In genomic region chr7:28178537-28178936, GRCh38 we compare ENCODE assay signal across 9 cellular contexts. TPM values are rescaled to one million over a fixed set of nuclear protein-coding genes. Genes with fewer than 3 reads are reported as not detected.
A peak's percentile ranks its signal among the peaks of the same experiment; 100 is the strongest.
DNase-seq lines count a peak whose midpoint lies in the region; ATAC-seq and TF ChIP-seq lines count a peak whose summit lies in the region.
"Had no signal": no experiment of that assay in that cellular context is flagged by ENCODE, and none has a peak within 500 bp of the region (broad histone marks: within the 10 kb centered on the region; RNA-seq: fewer than 3 reads in every experiment).

No MANE protein-coding gene starts in this region.

- peaks cover 27% of the 10 kb centered on the region for H3K27me3 Mint-ChIP-seq in activated naive CD4-positive, alpha-beta T cell treated with anti-CD3 and anti-CD28 coated beads, Interleukin-2, amount 10 ng/mL, durations not matched to agents 7 days and 5 days
- no peaks in the 10 kb centered on the region for H3K27me3 Mint-ChIP-seq in activated T-helper 17 cell treated with anti-CD3 and anti-CD28 coated beads, Interleukin-2, amount 50 U/mL, for 72 hours

- H3K27me3 ChIP-seq in layer of hippocampus (ENCODE audit: control insufficient read depth, insufficient read depth, low read length) (no peaks in the 10 kb centered on the region), tibial artery (no peaks in the 10 kb centered on the region)
- H3K27me3 ChIP-seq in effector memory CD4-positive, alpha-beta T cell (replicated peaks; ENCODE audit: control insufficient read depth, insufficient read depth, low read length, poor library complexity, severe bottlenecking): no peaks in the 10 kb centered on the region

- H3K27ac Mint-ChIP-seq in activated naive CD4-positive, alpha-beta T cell treated with anti-CD3 and anti-CD28 coated beads, Interleukin-2, amount 10 ng/mL, durations not matched to agents 7 days and 5 days: no peak overlapping the region
- peak overlapping the region; percentile 81 for H3K27ac Mint-ChIP-seq in activated T-helper 17 cell treated with anti-CD3 and anti-CD28 coated beads, Interleukin-2, amount 50 U/mL, for 72 hours

- DNase-seq in activated naive CD4-positive, alpha-beta T cell treated with anti-CD3 and anti-CD28 coated beads, Interleukin-2, amount 10 ng/mL, durations not matched to agents 7 days and 5 days: no peak
- no peak for DNase-seq in activated naive CD4-positive, alpha-beta T cell (lab: John Stamatoyannopoulos, UW)
- DNase-seq in tibial artery (no peak), ureter (ENCODE audit: low spot score) (no peak)
- DNase-seq in effector memory CD4-positive, alpha-beta T cell: no peak
- DNase-seq in stimulated activated CD4-positive, alpha-beta T cell treated with anti-CD3 and anti-CD28 coated beads, Interleukin-1b, Interleukin-23, amount 100 ng/mL, for 48 hours: no peak
- DNase-seq: foreskin melanocyte had no signal

- intact Hi-C loops in tibial artery (cut with DNase I; ENCODE audit: low total_unique reads): no loop called here

- TF ChIP-seq CTCF in tibial artery (IDR thresholded peaks at IDR 0.05): no peak

- CTCF ChIA-PET in activated naive CD4-positive, alpha-beta T cell treated with anti-CD3 and anti-CD28 coated beads, Interleukin-2, amount 10 ng/mL, durations not matched to agents 7 days and 5 days (lab: Charles Lee): interaction anchor here (1.0 to 1.4 kb wide), 2 partner anchors 10 to 13 kb away, joined by 3 read pairs; no protein-coding TSS in a partner anchor

- no peaks in the 10 kb centered on the region for H3K36me3 Mint-ChIP-seq in activated naive CD4-positive, alpha-beta T cell treated with anti-CD3 and anti-CD28 coated beads, Interleukin-2, amount 10 ng/mL, durations not matched to agents 7 days and 5 days
- no peaks in the 10 kb centered on the region for H3K36me3 Mint-ChIP-seq in activated T-helper 17 cell treated with anti-CD3 and anti-CD28 coated beads, Interleukin-2, amount 50 U/mL, for 72 hours (ENCODE audit: low read depth)

- H3K4me1 Mint-ChIP-seq in activated naive CD4-positive, alpha-beta T cell treated with anti-CD3 and anti-CD28 coated beads, Interleukin-2, amount 10 ng/mL, durations not matched to agents 7 days and 5 days: peaks cover 16% of the 10 kb centered on the region
- H3K4me1 Mint-ChIP-seq in activated T-helper 17 cell treated with anti-CD3 and anti-CD28 coated beads, Interleukin-2, amount 50 U/mL, for 72 hours: peaks cover 24% of the 10 kb centered on the region

- no peaks in the 10 kb centered on the region for H3K9me3 Mint-ChIP-seq in activated naive CD4-positive, alpha-beta T cell treated with anti-CD3 and anti-CD28 coated beads, Interleukin-2, amount 10 ng/mL, durations not matched to agents 7 days and 5 days
- H3K9me3 Mint-ChIP-seq in activated T-helper 17 cell treated with anti-CD3 and anti-CD28 coated beads, Interleukin-2, amount 50 U/mL, for 72 hours: no peaks in the 10 kb centered on the region

- ATAC-seq in activated T-helper 17 cell treated with anti-CD3 and anti-CD28 coated beads, Interleukin-2, amount 50 U/mL, for 72 hours (replicated peaks): peak; percentile 36

- peaks cover 0 to 69% (median 40%) of the 10 kb centered on the region in 4 donors for H3K4me1 ChIP-seq in tibial artery
- no peaks in the 10 kb centered on the region for H3K4me1 ChIP-seq in effector memory CD4-positive, alpha-beta T cell (ENCODE audit: control insufficient read depth, insufficient read depth, low read length, poor library complexity, severe bottlenecking)

- H3K36me3 ChIP-seq in tibial artery: no peaks in the 10 kb centered on the region
- H3K36me3 ChIP-seq in effector memory CD4-positive, alpha-beta T cell (ENCODE audit: control insufficient read depth, insufficient read depth, low read length): no peaks in the 10 kb centered on the region

- H3K4me3 ChIP-seq in tibial artery: peak overlapping the region; percentile 91 to 97
- H3K4me3 ChIP-seq in effector memory CD4-positive, alpha-beta T cell (ENCODE audit: insufficient read depth, low read depth, low read length, poor library complexity, severe bottlenecking): no peak overlapping the region

- peak overlapping the region; percentile 19 for H3K27ac ChIP-seq in layer of hippocampus (ENCODE audit: low read depth, low read length)
- peak overlapping the region; percentile 87 to 97 for H3K27ac ChIP-seq in tibial artery
- H3K27ac ChIP-seq in effector memory CD4-positive, alpha-beta T cell (ENCODE audit: insufficient read depth, low read length, poor library complexity, severe bottlenecking): no peak overlapping the region

- H3K4me3 Mint-ChIP-seq in activated naive CD4-positive, alpha-beta T cell treated with anti-CD3 and anti-CD28 coated beads, Interleukin-2, amount 10 ng/mL, durations not matched to agents 7 days and 5 days: peak overlapping the region; percentile 68
- H3K4me3 Mint-ChIP-seq in activated T-helper 17 cell treated with anti-CD3 and anti-CD28 coated beads, Interleukin-2, amount 50 U/mL, for 72 hours: peak overlapping the region; percentile 78

- H3K9me3 ChIP-seq in tibial artery: no peaks in the 10 kb centered on the region
- no peaks in the 10 kb centered on the region for H3K9me3 ChIP-seq in effector memory CD4-positive, alpha-beta T cell (ENCODE audit: control insufficient read depth, low read length)

RNA-seq across cellular contexts. Expression of gene JAZF1, which starts 2.1 kb away (rescaled TPM):
- total RNA-seq in activated T-helper 17 cell treated with anti-CD3 and anti-CD28 coated beads, Interleukin-2, amount 50 U/mL, for 72 hours: 1 to 10 TPM; 5.6 to 5.7 TPM
- total RNA-seq in ureter: 16.1 TPM
